Comparison of ENCODE assay signal across 16 cellular contexts in the genomic region with DNA sequence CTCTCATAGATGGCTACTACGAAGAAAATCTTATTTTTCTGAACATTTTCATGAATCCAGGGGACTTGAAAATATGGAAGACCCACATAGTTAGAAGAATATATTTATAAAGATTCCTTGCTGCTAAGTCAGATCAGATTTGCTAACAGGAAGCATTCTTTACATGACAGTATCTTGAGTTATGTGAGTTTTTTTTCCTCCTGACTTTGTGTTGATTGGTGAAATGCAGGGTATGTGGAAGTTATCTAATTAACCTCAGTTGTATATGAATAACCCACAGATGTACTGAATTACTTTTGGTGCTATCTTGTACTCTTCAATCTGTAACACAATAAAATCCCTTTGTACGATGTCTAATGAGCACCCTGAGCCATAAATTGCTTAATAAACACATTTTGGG.
"Had no signal": no experiment of that assay in that cellular context is flagged by ENCODE, and none has a peak within 500 bp of the region (broad histone marks: within the 10 kb centered on the region; RNA-seq: fewer than 3 reads in every experiment).

No MANE protein-coding gene starts in this region.

- ATAC-seq: activated CD8-positive, alpha-beta T cell treated with anti-CD3 and anti-CD28 coated beads, Interleukin-2, amount 10 ng/mL, durations not matched to agents 7 days and 5 days; activated T-cell treated with anti-CD3 and anti-CD28 coated beads, Interleukin-2, amount 50 U/mL, for 72 hours; esophagus mucosa; left colon; sciatic nerve had no signal

- DNase-seq: activated B cell treated with CpG ODN at 0.5 μM for 24 hours; activated CD4-positive, alpha-beta T cell treated with anti-CD3 and anti-CD28 coated beads for 48 hours; activated CD8-positive, alpha-beta memory T cell treated with anti-CD3 and anti-CD28 coated beads, Interleukin-2, amount 50 U/mL, for 48 hours; activated CD8-positive, alpha-beta T cell treated with anti-CD3 and anti-CD28 coated beads, Interleukin-2, amount 10 ng/mL, durations not matched to agents 7 days and 5 days; activated gamma-delta T cell treated with Interleukin-2 at 50 U/mL for 16 hours; activated naive CD8-positive, alpha-beta T cell treated with anti-CD3 and anti-CD28 coated beads for 36 hours; activated T-cell treated with anti-CD3 and anti-CD28 coated beads, Interleukin-2, amount 50 U/mL, for 72 hours; aorta; dorsolateral prefrontal cortex; glutamatergic neuron; left colon; midbrain; stimulated activated CD4-positive, alpha-beta T cell treated with anti-CD3 and anti-CD28 coated beads, Interleukin-1b, Interleukin-23, amount 100 ng/mL, for 48 hours had no signal

- H3K27me3 ChIP-seq: dorsolateral prefrontal cortex had no signal

- H3K27ac ChIP-seq: dorsolateral prefrontal cortex had no signal

- H3K4me3 ChIP-seq: dorsolateral prefrontal cortex, lung had no signal
